ENCODE assay signal across 12 cellular contexts in genomic region chr3:114623420-114624046, GRCh38.
A peak's percentile ranks its signal among the peaks of the same experiment; 100 is the strongest.
DNase-seq lines count a peak whose midpoint lies in the region; ATAC-seq and TF ChIP-seq lines count a peak whose summit lies in the region.
"Had no signal": no experiment of that assay in that cellular context is flagged by ENCODE, and none has a peak within 500 bp of the region (broad histone marks: within the 10 kb centered on the region; RNA-seq: fewer than 3 reads in every experiment).

No MANE protein-coding gene starts in this region.

- H3K27me3 ChIP-seq in adrenal gland, result no peaks in the 10 kb centered on the region
- H3K27me3 ChIP-seq in right cardiac atrium (ENCODE audit: control insufficient read depth, insufficient read depth), result no peaks in the 10 kb centered on the region
- H3K27me3 ChIP-seq in skeletal muscle satellite cell (ENCODE audit: control insufficient read depth, insufficient read depth, low read length), result no peaks in the 10 kb centered on the region

- H3K9me3 ChIP-seq in adrenal gland (replicated peaks in 1 of 3) (no peaks in the 10 kb centered on the region), right cardiac atrium (ENCODE audit: control insufficient read depth, low read length) (no peaks in the 10 kb centered on the region), skeletal muscle satellite cell (replicated peaks; ENCODE audit: low read length) (no peaks in the 10 kb centered on the region)

- H3K4me1 ChIP-seq in adrenal gland (replicated peaks in 1 of 2) (peaks cover 27 to 63% of the 10 kb centered on the region in 2 donors), right cardiac atrium (ENCODE audit: control insufficient read depth, insufficient read depth, low read length) (peaks cover 6% of the 10 kb centered on the region), skeletal muscle satellite cell (ENCODE audit: control insufficient read depth, insufficient read depth, low read length) (peaks cover 48% of the 10 kb centered on the region)

- H3K9ac ChIP-seq in skeletal muscle satellite cell (ENCODE audit: low read depth, low read length), result peak overlapping the region; percentile 93
- H3K9ac ChIP-seq: KMS-11 had no signal

- TF ChIP-seq POLR2A in adrenal gland (IDR thresholded peaks at IDR 0.05) (no peak), lower leg skin (IDR thresholded peaks at IDR 0.05) (no peak), GM18505 (IDR thresholded peaks at IDR 0.05; ENCODE audit: borderline replicate concordance, extremely low read depth, insufficient read depth, insufficient read length) (no peak)

- 30 to 48% (median 42%) methylated on average over 5 of the region's 5 CpGs for WGBS in adrenal gland, 4 donors
- whole genome bisulfite sequencing in right cardiac atrium, result 52% methylated on average over 5 of the region's 5 CpGs
- WGBS in lower leg skin, 2 donors, result 45% methylated on average over 5 of the region's 5 CpGs

- H3K27ac ChIP-seq in adrenal gland (peak overlapping the region; percentile 81 to 99 (median 95)), right cardiac atrium (ENCODE audit: low read length) (peak overlapping the region; percentile 98)
- H3K27ac ChIP-seq: KMS-11 had no signal

- ATAC-seq in right cardiac atrium, result peak; percentile 1 to 27
- no peak for ATAC-seq in GM18505 (IDR thresholded peaks at IDR 0.05; ENCODE audit: unreplicated experiment)
- ATAC-seq: natural killer cell had no signal

- DNase-seq in GM12865 (ENCODE audit: low read depth) (peak; percentile 4), adrenal gland (peak in 3 of 7 donors; percentile 13 to 35 (median 27)), right cardiac atrium (peak in 1 of 3 donors; percentile 39), lower leg skin (ENCODE audit: low spot score in 2 of 2) (no peak), T1000 (lab: John Stamatoyannopoulos, UW) (no peak), NCI-H226 (no peak)
- DNase-seq: GOT3; natural killer cell; stimulated activated naive CD4-positive, alpha-beta T cell treated with Interleukin-2 at 50 U/mL for 16 hours had no signal

- intact Hi-C loops in adrenal gland (cut with DNase I) (no loop called here), right cardiac atrium (cut with DNase I) (no loop called here), lower leg skin (cut with DNase I; ENCODE audit: low total_unique reads) (no loop called here)

- H3K36me3 ChIP-seq in adrenal gland (replicated peaks in 1 of 2), result no peaks in the 10 kb centered on the region
- no peaks in the 10 kb centered on the region for H3K36me3 ChIP-seq in skeletal muscle satellite cell (ENCODE audit: insufficient read depth, low read length)

- peak overlapping the region; percentile 85 for H3K4me2 ChIP-seq in skeletal muscle satellite cell (ENCODE audit: low read length)
- H3K4me2 ChIP-seq: KMS-11 had no signal

- no peak for TF ChIP-seq CTCF in GM12865 (IDR thresholded peaks at IDR 0.05; ENCODE audit: insufficient read depth, low read depth, low read length, missing control alignments)
- TF ChIP-seq CTCF in adrenal gland (IDR thresholded peaks at IDR 0.05), result no peak
- no peak for TF ChIP-seq CTCF in lower leg skin (IDR thresholded peaks at IDR 0.05)

- H3K4me3 ChIP-seq in GM12865 (ENCODE audit: low read depth, low read length), result no peak overlapping the region
- H3K4me3 ChIP-seq in adrenal gland, result peak overlapping the region in 2 of 4 donors; percentile 30 to 58
- peak overlapping the region; percentile 75 for H3K4me3 ChIP-seq in right cardiac atrium (ENCODE audit: low read length)
- peak overlapping the region; percentile 70 for H3K4me3 ChIP-seq in skeletal muscle satellite cell (ENCODE audit: low read length)
- H3K4me3 ChIP-seq in lower leg skin (ENCODE audit: low read depth, poor library complexity, severe bottlenecking), result no peak overlapping the region

Comparison
In these comparisons a context has a peak if more than half of its experiments do, and no peak if none do; other contexts are left out.
1. H3K4me3 ChIP-seq: peak in right cardiac atrium (single experiment) and skeletal muscle satellite cell (single experiment); none in GM12865 (single experiment) and lower leg skin (single experiment).